In the genomic region with DNA sequence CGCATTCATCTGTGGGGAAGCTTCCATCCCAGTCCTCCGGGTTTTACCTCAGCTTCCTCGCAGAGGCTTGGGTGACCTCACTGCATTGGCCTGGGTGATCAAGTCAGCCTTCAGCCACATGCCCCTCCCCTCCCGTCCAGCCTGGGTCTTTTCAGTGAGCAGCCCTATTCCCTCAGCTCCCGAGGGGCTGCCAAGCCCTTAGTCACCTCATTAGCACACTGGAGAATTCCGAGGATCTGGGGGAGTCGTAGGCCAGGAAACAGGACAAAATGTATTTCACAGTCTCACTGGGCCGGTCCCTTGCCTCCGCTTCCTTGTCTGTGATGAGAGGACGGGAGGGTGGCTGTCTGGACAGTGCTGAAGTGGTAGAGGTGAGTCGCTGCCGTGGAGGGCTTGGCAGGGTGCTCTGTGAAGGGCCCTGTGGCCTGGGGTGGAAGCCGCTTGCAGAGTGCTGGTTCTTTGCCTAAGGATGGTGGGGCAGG, we compare ENCODE assay signal across 11 cellular contexts. TPM values are rescaled to one million over a fixed set of nuclear protein-coding genes. Genes with fewer than 3 reads are reported as not detected.
DNase-seq lines count a peak whose midpoint lies in the region; ATAC-seq and TF ChIP-seq lines count a peak whose summit lies in the region.
"Had no signal": no experiment of that assay in that cellular context is flagged by ENCODE, and none has a peak within 500 bp of the region (broad histone marks: within the 10 kb centered on the region; RNA-seq: fewer than 3 reads in every experiment).

No MANE protein-coding gene starts in this region.

- no peak for TF ChIP-seq POLR2A in HCT116 (IDR thresholded peaks at IDR 0.05; ENCODE audit: borderline replicate concordance, extremely low read depth, insufficient read depth, insufficient read length)

- no peaks in the 10 kb centered on the region for H3K9me2 ChIP-seq in HCT116 (ENCODE audit: insufficient read depth)

- no peaks in the 10 kb centered on the region for H3K27me3 ChIP-seq in HCT116 (ENCODE audit: insufficient read depth, low read length)
- no peaks in the 10 kb centered on the region for H3K27me3 ChIP-seq in tibial artery
- no peaks in the 10 kb centered on the region for H3K27me3 ChIP-seq in CD4-positive, alpha-beta T cell (ENCODE audit: control insufficient read depth, insufficient read depth, low read length)

- H3K4me3 Mint-ChIP-seq in CD4-positive, alpha-beta T cell = no peak overlapping the region
- H3K4me3 Mint-ChIP-seq: naive B cell; stimulated activated naive CD8-positive, alpha-beta T cell treated with anti-CD3 and anti-CD28 coated beads, Interleukin-15, amount 100 ng/mL, for 72 hours; T-helper 17 cell had no signal

- H3K4me2 ChIP-seq in HCT116 (ENCODE audit: low read length) = peak overlapping the region; percentile 23; the same call in 1 of the 2 replicates

- H3K36me3 Mint-ChIP-seq in CD4-positive, alpha-beta T cell (ENCODE audit: low read depth) = peaks cover 36% of the 10 kb centered on the region

- DNase-seq in HCT116 (ENCODE audit: low read depth, low spot score) (no peak), cardiac fibroblast (ENCODE audit: low read depth in 2 of 2) (peak; percentile 70 to 92), kidney glomerular epithelial cell (lab: John Stamatoyannopoulos, UW) (peak; percentile 71), substantia nigra (lab: John Stamatoyannopoulos, UW) (peak in 7 of 49 donors; percentile 10 to 66 (median 46)), SW 1271 (lab: John Stamatoyannopoulos, UW) (no peak), pons (ENCODE audit: low spot score) (no peak), tibial artery (no peak)
- no peak for DNase-seq in CD4-positive, alpha-beta T cell
- DNase-seq: naive B cell; stimulated activated naive CD8-positive, alpha-beta T cell treated with anti-CD3 and anti-CD28 coated beads, Interleukin-15, amount 100 ng/mL, for 72 hours; T-helper 17 cell had no signal

- H3K9ac ChIP-seq in HCT116 (ENCODE audit: low read length) = no peak overlapping the region

- intact Hi-C loops in HCT116 (cut with micrococcal nuclease) (no loop called here), tibial artery (cut with DNase I; ENCODE audit: low total_unique reads) (no loop called here)
- intact Hi-C loops in CD4-positive, alpha-beta T cell (cut with DNase I, micrococcal nuclease) = no loop called here

- ATAC-seq in HCT116 = 0 out of 2 replicates have a peak, but pooled peaks have one; percentile 32
- ATAC-seq in CD4-positive, alpha-beta T cell (ENCODE audit: poor library complexity) = no peak
- ATAC-seq: stimulated activated naive CD8-positive, alpha-beta T cell treated with anti-CD3 and anti-CD28 coated beads, Interleukin-15, amount 100 ng/mL, for 72 hours; T-helper 17 cell had no signal

- H3K36me3 ChIP-seq in HCT116 (ENCODE audit: control insufficient read depth in 1 of 2, insufficient read depth in 2 of 2, low read length in 2 of 2) (no peaks in the 10 kb centered on the region), tibial artery (peaks cover 5 to 10% (median 6%) of the 10 kb centered on the region in 3 donors)

- no peaks in the 10 kb centered on the region for H3K27me3 Mint-ChIP-seq in CD4-positive, alpha-beta T cell
- H3K27me3 Mint-ChIP-seq: naive B cell; stimulated activated naive CD8-positive, alpha-beta T cell treated with anti-CD3 and anti-CD28 coated beads, Interleukin-15, amount 100 ng/mL, for 72 hours; T-helper 17 cell had no signal

- H3K9me3 Mint-ChIP-seq in CD4-positive, alpha-beta T cell = peaks cover 2% of the 10 kb centered on the region

- peaks cover 13 to 26% of the 10 kb centered on the region in 2 experiments for H3K4me1 ChIP-seq in HCT116 (ENCODE audit: control insufficient read depth in 1 of 2, insufficient read depth in 2 of 2, low read length in 2 of 2)
- H3K4me1 ChIP-seq in tibial artery = peaks cover 0 to 51% (median 21%) of the 10 kb centered on the region in 4 donors

- H3K27ac ChIP-seq in HCT116 (ENCODE audit: low read depth, low read length) (no peak overlapping the region), substantia nigra (ENCODE audit: low read depth, low read length, poor library complexity, severe bottlenecking) (peak overlapping the region; percentile 31), tibial artery (peak overlapping the region in 1 of 2 donors; percentile 4)
- H3K27ac ChIP-seq in CD4-positive, alpha-beta T cell (ENCODE audit: low read depth, low read length) = no peak overlapping the region

- CTCF ChIA-PET in HCT116 (lab: Charles Lee) = interaction anchor here (0.6 to 2.2 kb wide), 2 partner anchors 12 to 42 kb away, joined by 3 to 9 read pairs; no protein-coding TSS in a partner anchor
- CTCF ChIA-PET in CD4-positive, alpha-beta T cell (lab: Charles Lee) = no interaction called here

- no peak overlapping the region for H2AFZ ChIP-seq in HCT116 (ENCODE audit: low read depth, low read length, poor library complexity, severe bottlenecking)

- no peaks in the 10 kb centered on the region for H4K20me1 ChIP-seq in HCT116 (ENCODE audit: insufficient read depth)

- H3K4me3 ChIP-seq in HCT116 (replicated peaks in 1 of 2; ENCODE audit: low read depth in 1 of 2, low read length in 2 of 2) (no peak overlapping the region), cardiac fibroblast (replicated peaks in 1 of 2; ENCODE audit: low read depth in 2 of 2, low read length in 2 of 2) (no peak overlapping the region), tibial artery (no peak overlapping the region)

- peaks cover 55% of the 10 kb centered on the region for H3K79me2 ChIP-seq in HCT116 (ENCODE audit: insufficient read depth, low read length)

- H3K9me3 ChIP-seq in HCT116 (ENCODE audit: control insufficient read depth in 1 of 2, insufficient read depth in 1 of 2, low read depth in 1 of 2, low read length in 2 of 2) = no peaks in the 10 kb centered on the region
- peaks cover 0 to 7% (median 0%) of the 10 kb centered on the region in 3 donors for H3K9me3 ChIP-seq in tibial artery
- H3K9me3 ChIP-seq in CD4-positive, alpha-beta T cell (ENCODE audit: control insufficient read depth, low read length) = no peaks in the 10 kb centered on the region

- H3K4me1 Mint-ChIP-seq in CD4-positive, alpha-beta T cell (ENCODE audit: low read depth) = peaks cover 12% of the 10 kb centered on the region

- TF ChIP-seq RAD21 in HCT116 (IDR thresholded peaks at IDR 0.05; ENCODE audit: low read depth) = no peak

- no TSS peak for BruUV-seq in HCT116 (replicated peaks; lab: Mats Ljungman, UMichigan)

- RAD21 ChIA-PET in HCT116 (lab: Charles Lee; ENCODE audit: low non-redundant PET in 1 of 2, low total read pairs in 2 of 2, uncharacterized antibody in 2 of 2, unreplicated experiment in 2 of 2) = interaction anchor here in 1 of 2 experiments (0.7 kb wide), 1 partner anchor 244 kb away, joined by 3 read pairs; no protein-coding TSS in a partner anchor

- no peak overlapping the region for H3K27ac Mint-ChIP-seq in CD4-positive, alpha-beta T cell
- H3K27ac Mint-ChIP-seq: stimulated activated naive CD8-positive, alpha-beta T cell treated with anti-CD3 and anti-CD28 coated beads, Interleukin-15, amount 100 ng/mL, for 72 hours; T-helper 17 cell had no signal

- POLR2A ChIA-PET in HCT116 (lab: Charles Lee) = no interaction called here
- POLR2A ChIA-PET in CD4-positive, alpha-beta T cell (lab: Charles Lee) = interaction anchor here (1.1 kb wide), 1 partner anchor 20 kb away, joined by 4 read pairs; a partner anchor contains a TSS

- TF ChIP-seq CTCF in HCT116 (IDR thresholded peaks at IDR 0.05 in 2 of 3, conservative IDR thresholded peaks at IDR 0.05 in 1 of 3; ENCODE audit: borderline replicate concordance in 1 of 3, insufficient read depth in 1 of 3, low read depth in 2 of 3, low read length in 2 of 3) = no peak
- TF ChIP-seq CTCF in cardiac fibroblast (IDR thresholded peaks at IDR 0.05; ENCODE audit: low read depth, low read length) = no peak
- TF ChIP-seq CTCF in tibial artery (IDR thresholded peaks at IDR 0.05) = no peak
- TF ChIP-seq CTCF in CD4-positive, alpha-beta T cell (IDR thresholded peaks at IDR 0.05) = no peak

TF ChIP-seq in HCT116, 20 proteins besides CTCF, POLR2A, EP300 and RAD21 (continues in another document):
- TF ChIP-seq CBX3 (IDR thresholded peaks at IDR 0.05; ENCODE audit: low read depth) = no peak
- no peak for TF ChIP-seq EZH2phosphoT487 (IDR thresholded peaks at IDR 0.05; ENCODE audit: borderline replicate concordance)
- TF ChIP-seq FOSL1 (IDR thresholded peaks at IDR 0.05; ENCODE audit: low read depth) = no peak
- TF ChIP-seq EZH2 (IDR thresholded peaks at IDR 0.05) = no peak
- TF ChIP-seq, protein P1, sequence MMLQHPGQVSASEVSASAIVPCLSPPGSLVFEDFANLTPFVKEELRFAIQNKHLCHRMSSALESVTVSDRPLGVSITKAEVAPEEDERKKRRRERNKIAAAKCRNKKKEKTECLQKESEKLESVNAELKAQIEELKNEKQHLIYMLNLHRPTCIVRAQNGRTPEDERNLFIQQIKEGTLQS (IDR thresholded peaks at IDR 0.05) = no peak
- TF ChIP-seq, protein P2, sequence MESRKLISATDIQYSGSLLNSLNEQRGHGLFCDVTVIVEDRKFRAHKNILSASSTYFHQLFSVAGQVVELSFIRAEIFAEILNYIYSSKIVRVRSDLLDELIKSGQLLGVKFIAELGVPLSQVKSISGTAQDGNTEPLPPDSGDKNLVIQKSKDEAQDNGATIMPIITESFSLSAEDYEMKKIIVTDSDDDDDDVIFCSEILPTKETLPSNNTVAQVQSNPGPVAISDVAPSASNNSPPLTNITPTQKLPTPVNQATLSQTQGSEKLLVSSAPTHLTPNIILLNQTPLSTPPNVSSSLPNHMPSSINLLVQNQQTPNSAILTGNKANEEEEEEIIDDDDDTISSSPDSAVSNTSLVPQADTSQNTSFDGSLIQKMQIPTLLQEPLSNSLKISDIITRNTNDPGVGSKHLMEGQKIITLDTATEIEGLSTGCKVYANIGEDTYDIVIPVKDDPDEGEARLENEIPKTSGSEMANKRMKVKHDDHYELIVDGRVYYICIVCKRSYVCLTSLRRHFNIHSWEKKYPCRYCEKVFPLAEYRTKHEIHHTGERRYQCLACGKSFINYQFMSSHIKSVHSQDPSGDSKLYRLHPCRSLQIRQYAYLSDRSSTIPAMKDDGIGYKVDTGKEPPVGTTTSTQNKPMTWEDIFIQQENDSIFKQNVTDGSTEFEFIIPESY (IDR thresholded peaks at IDR 0.05; ENCODE audit: extremely low read depth, insufficient replicate concordance, low read length) = no peak
- no peak for TF ChIP-seq JUND (IDR thresholded peaks at IDR 0.05)
- TF ChIP-seq TCF7L2 (IDR thresholded peaks at IDR 0.05; ENCODE audit: borderline replicate concordance, extremely low read depth, insufficient read depth, insufficient read length) = no peak
- TF ChIP-seq SRF (IDR thresholded peaks at IDR 0.05; ENCODE audit: low read depth) = no peak
- no peak for TF ChIP-seq EGR1 (IDR thresholded peaks at IDR 0.05; ENCODE audit: low read depth)
- TF ChIP-seq SIN3A (IDR thresholded peaks at IDR 0.05; ENCODE audit: low read depth) = no peak
- no peak for TF ChIP-seq YY1 (IDR thresholded peaks at IDR 0.05; ENCODE audit: extremely low read depth, insufficient replicate concordance, low read depth, low read length)
- TF ChIP-seq, protein P3, sequence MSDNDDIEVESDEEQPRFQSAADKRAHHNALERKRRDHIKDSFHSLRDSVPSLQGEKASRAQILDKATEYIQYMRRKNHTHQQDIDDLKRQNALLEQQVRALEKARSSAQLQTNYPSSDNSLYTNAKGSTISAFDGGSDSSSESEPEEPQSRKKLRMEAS (IDR thresholded peaks at IDR 0.05) = no peak

RNA-seq across cellular contexts. Expression of a gene that starts 19.9 kb away (rescaled TPM):
- total RNA-seq in HCT116 (2021; ENCODE audit: unreplicated experiment) = 35.9 TPM
- polyA plus RNA-seq in HCT116 (2012) = 27.3 and 29.2 TPM in 2 replicates
- total RNA-seq in CD4-positive, alpha-beta T cell = 10 to 100 TPM; 41.8 to 42.5 TPM

Comparison
In these comparisons a context has a peak if more than half of its experiments do, and no peak if none do; other contexts are left out.
1. DNase-seq: peak in cardiac fibroblast (2 of 2) and kidney glomerular epithelial cell (single experiment); none in HCT116 (single experiment), SW 1271 (0 of 2), pons (single experiment), tibial artery (0 of 2) and CD4-positive, alpha-beta T cell (0 of 10).